Comparison of ENCODE assay signal across 8 cellular contexts in the genomic region with DNA sequence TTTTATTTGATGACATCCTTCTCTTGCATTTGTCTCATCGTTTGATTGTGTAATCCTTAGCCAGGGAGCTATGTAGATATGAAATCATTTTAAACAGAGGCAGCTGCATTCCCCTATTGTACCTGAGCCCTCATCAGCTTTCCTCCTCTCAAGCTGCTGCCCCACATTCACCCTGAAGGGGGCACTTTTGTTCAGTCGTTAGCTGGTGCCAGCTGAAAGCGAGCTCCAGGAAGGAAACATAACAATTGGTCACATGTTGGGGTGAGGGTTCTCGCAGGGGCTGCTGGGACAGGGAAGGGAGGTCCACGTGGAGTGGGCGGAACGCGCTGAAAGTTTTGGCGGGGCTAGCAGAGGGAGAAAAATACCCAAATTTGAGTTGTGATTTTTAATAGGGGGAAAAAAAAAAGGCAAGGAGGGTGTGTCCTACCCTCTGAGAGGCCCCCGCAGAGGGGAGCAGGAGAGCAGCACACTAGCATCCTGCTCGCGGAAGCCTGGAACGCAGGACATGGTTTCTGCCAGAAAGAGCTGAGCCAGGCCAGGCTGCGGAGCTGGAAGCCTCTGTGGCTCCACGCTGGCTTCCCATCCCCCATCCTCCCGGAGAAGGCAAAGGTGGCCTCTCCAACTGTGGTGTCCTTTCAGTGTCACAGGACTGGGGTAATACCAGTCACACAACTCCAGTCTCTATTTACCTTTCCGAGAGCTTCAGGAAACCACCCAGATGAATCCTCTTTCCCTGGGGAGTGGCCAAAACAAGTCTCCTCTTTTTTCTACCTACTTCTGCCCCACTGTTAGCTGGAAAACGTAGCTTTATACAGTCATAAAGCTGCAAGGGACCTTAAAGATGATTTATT. TPM values are rescaled to one million over a fixed set of nuclear protein-coding genes. Genes with fewer than 3 reads are reported as not detected.
DNase-seq lines count a peak whose midpoint lies in the region; ATAC-seq, FAIRE-seq and TF ChIP-seq lines count a peak whose summit lies in the region.

No MANE protein-coding gene starts in this region.

- H3K27ac ChIP-seq in body of pancreas = peak overlapping the region; percentile 85 to 98 (median 93)
- peak overlapping the region; percentile 93 to 100 (median 96) for H3K27ac ChIP-seq in gastrocnemius medialis

- DNase-seq in A172 (ENCODE audit: low spot score) = peak; percentile 94
- DNase-seq in NCI-H2107 (lab: John Stamatoyannopoulos, UW) = peak; percentile 91
- DNase-seq in body of pancreas = peak; percentile 94 to 96 (median 96)
- peak; percentile 95 to 96 for DNase-seq in gastrocnemius medialis

- ATAC-seq in GM18517 (IDR thresholded peaks at IDR 0.05; ENCODE audit: unreplicated experiment) (peak; percentile 84), HG03045 (IDR thresholded peaks at IDR 0.05; ENCODE audit: unreplicated experiment) (peak; percentile 81), body of pancreas (peak; percentile 76), gastrocnemius medialis (peak; percentile 65 to 76)

- intact Hi-C loops in body of pancreas (cut with DNase I) = no loop called here
- intact Hi-C loops in gastrocnemius medialis (cut with DNase I; ENCODE audit: low total_unique reads) = loop anchor here (1.0 to 5.0 kb wide), 5 partner anchors 8 to 204 kb away; partner anchors contain the start of genes CASC3, CDC6 and MSL1

- H3K4me1 ChIP-seq in body of pancreas = peaks cover 73% of the 10 kb centered on the region
- H3K4me1 ChIP-seq in gastrocnemius medialis = peaks cover 58 to 65% of the 10 kb centered on the region in 2 donors

- in situ Hi-C loops in gastrocnemius medialis (cut with MboI; ENCODE audit: low sequenced_read_pairs in 4 of 4) = loop anchor here in 2 of 4 donors (5.0 to 10.0 kb wide), 2 partner anchors 51 to 54 kb away; no protein-coding TSS in a partner anchor

- H3K27me3 ChIP-seq in body of pancreas (no peaks in the 10 kb centered on the region), gastrocnemius medialis (no peaks in the 10 kb centered on the region)

- H3K36me3 ChIP-seq in body of pancreas (replicated peaks in 1 of 2; ENCODE audit: insufficient read depth in 1 of 2, low read depth in 2 of 2) (no peaks in the 10 kb centered on the region), gastrocnemius medialis (no peaks in the 10 kb centered on the region)

- TF ChIP-seq POLR2A in body of pancreas (IDR thresholded peaks at IDR 0.05) (peak in 2 of 3 donors; percentile 36 to 51), gastrocnemius medialis (IDR thresholded peaks at IDR 0.05) (peak; percentile 37 to 62)

- TF ChIP-seq CTCF in body of pancreas (IDR thresholded peaks at IDR 0.05) = peak; percentile 65 to 99 (median 96)
- TF ChIP-seq CTCF in gastrocnemius medialis (IDR thresholded peaks at IDR 0.05 in 4 of 5, conservative IDR thresholded peaks at IDR 0.05 in 1 of 5) = peak; percentile 83 to 94 (median 92)

- H3K9me3 ChIP-seq in body of pancreas (no peaks in the 10 kb centered on the region), gastrocnemius medialis (no peaks in the 10 kb centered on the region)

- peak; percentile 83 for FAIRE-seq in TTC549 (lab: Jason Lieb, UNC)

- WGBS in body of pancreas, 2 donors = 0% methylated on average over 18 of the region's 18 CpGs

- H3K4me3 ChIP-seq in body of pancreas (no peak overlapping the region), iPS-11a (ENCODE audit: low read depth, low read length) (peak overlapping the region; percentile 22), gastrocnemius medialis (peak overlapping the region; percentile 51 to 61 (median 58))

RNA-seq across cellular contexts. Expression of gene MSL1, which starts 8.4 kb away (rescaled TPM):
- 61.3 and 64.3 TPM in 2 replicates for total RNA-seq in A172 (2014; rRNA removed; shearing (Covaris generic))
- total RNA-seq in body of pancreas (100 to 1,000 TPM in 1 of 2 donors, 10 to 100 TPM in 1; 75.5 to 157 TPM), gastrocnemius medialis (10 to 100 TPM; 75.7 to 96.3 (median 85.9) TPM)

RNA-seq across cellular contexts. Expression of gene NR1D1, which starts 12.9 kb away (rescaled TPM):
- total RNA-seq in A172 (2014; rRNA removed; shearing (Covaris generic)) = 1.1 and 2.2 TPM in 2 replicates
- total RNA-seq in body of pancreas (1 to 10 TPM; 2.3 to 5.9 TPM), gastrocnemius medialis (10 to 100 TPM; 16.0 to 34.2 (median 18.3) TPM)

RNA-seq across cellular contexts. Expression of gene CASC3, which starts 27.0 kb away (rescaled TPM):
- 44.5 and 50.1 TPM in 2 replicates for total RNA-seq in A172 (2014; rRNA removed; shearing (Covaris generic))
- total RNA-seq in body of pancreas (10 to 100 TPM; 51.7 to 59.4 TPM), gastrocnemius medialis (10 to 100 TPM; 35.8 to 41.3 (median 39.8) TPM)

RNA-seq across cellular contexts. Expression of gene THRA, which starts 50.6 kb away (rescaled TPM):
- 14.5 and 17.8 TPM in 2 replicates for total RNA-seq in A172 (2014; rRNA removed; shearing (Covaris generic))
- total RNA-seq in body of pancreas = 10 to 100 TPM; 37.9 to 61.6 TPM
- total RNA-seq in gastrocnemius medialis = 10 to 100 TPM; 42.2 to 71.6 (median 48.2) TPM

RNA-seq across cellular contexts. Expression of gene MED24, which starts 59.1 kb away (rescaled TPM):
- 46.5 and 67.3 TPM in 2 replicates for total RNA-seq in A172 (2014; rRNA removed; shearing (Covaris generic))
- 10 to 100 TPM; 34.9 to 38.7 TPM for total RNA-seq in body of pancreas
- total RNA-seq in gastrocnemius medialis = 100 to 1,000 TPM in 2 of 4 donors, 10 to 100 TPM in 2; 54.2 to 124 (median 93.9) TPM

Comparison
In these comparisons a context has a peak if more than half of its experiments do, and no peak if none do; other contexts are left out.
1. H3K4me3 ChIP-seq: peak in iPS-11a (single experiment) and gastrocnemius medialis (4 of 4); none in body of pancreas (0 of 2).
2. Peak in every context shown above with its lines, with median percentiles within 50 percentile points of each other: DNase-seq and ATAC-seq.